ENCODE assay signal across 28 cellular contexts in the genomic region with DNA sequence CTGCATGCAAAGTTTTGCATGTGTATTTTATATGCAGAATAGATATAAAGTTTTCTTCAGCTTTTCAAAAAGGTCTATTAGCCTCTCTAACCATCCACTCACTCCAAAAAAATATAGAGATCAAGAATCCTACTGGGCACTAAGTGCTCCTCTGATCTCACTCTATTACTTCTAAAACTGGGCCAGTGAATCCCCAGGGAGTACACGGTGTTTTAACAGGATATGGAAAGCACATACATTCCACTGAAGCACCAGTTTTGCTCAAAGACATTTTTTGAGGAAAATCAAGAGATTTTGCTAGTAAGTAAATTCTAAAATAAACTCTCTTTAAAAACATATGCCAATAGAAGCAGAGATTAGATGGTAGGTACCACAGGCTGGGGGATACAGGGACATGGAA.
"Had no signal": no experiment of that assay in that cellular context is flagged by ENCODE, and none has a peak within 500 bp of the region (broad histone marks: within the 10 kb centered on the region; RNA-seq: fewer than 3 reads in every experiment).

No MANE protein-coding gene starts in this region.

- H3K9me3 Mint-ChIP-seq: activated CD8-positive, alpha-beta T cell treated with anti-CD3 and anti-CD28 coated beads for 36 hours; activated naive CD8-positive, alpha-beta T cell treated with anti-CD3 and anti-CD28 coated beads, Interleukin-2, amount 10 ng/mL, durations not matched to agents 7 days and 5 days; activated T-cell treated with anti-CD3 and anti-CD28 coated beads, Interleukin-2, amount 50 U/mL, for 72 hours; activated T-helper 2 cell treated with anti-CD3 and anti-CD28 coated beads, Interferon-gamma antibody, Interleukin-2, Interleukin-4, amounts not matched to agents 10 μg/mL and 5 μg/mL and 100 μg/mL, durations not matched to agents 14 hours and 24 hours and 36 hours; T-cell had no signal

- H3K27ac Mint-ChIP-seq: activated CD4-positive, alpha-beta T cell treated with anti-CD3 and anti-CD28 coated beads for 36 hours; activated CD8-positive, alpha-beta T cell treated with anti-CD3 and anti-CD28 coated beads for 36 hours; activated naive CD8-positive, alpha-beta T cell treated with anti-CD3 and anti-CD28 coated beads, Interleukin-2, amount 10 ng/mL, durations not matched to agents 7 days and 5 days; activated T-cell treated with anti-CD3 and anti-CD28 coated beads, Interleukin-2, amount 50 U/mL, for 72 hours; activated T-helper 2 cell treated with anti-CD3 and anti-CD28 coated beads, Interferon-gamma antibody, Interleukin-2, Interleukin-4, amounts not matched to agents 10 μg/mL and 5 μg/mL and 100 μg/mL, durations not matched to agents 14 hours and 24 hours and 36 hours; T-cell had no signal

- H3K4me1 Mint-ChIP-seq: activated CD4-positive, alpha-beta T cell treated with anti-CD3 and anti-CD28 coated beads for 36 hours; T-cell had no signal

- H3K27me3 Mint-ChIP-seq: activated CD4-positive, alpha-beta T cell treated with anti-CD3 and anti-CD28 coated beads for 36 hours; activated CD8-positive, alpha-beta T cell treated with anti-CD3 and anti-CD28 coated beads for 36 hours; T-cell had no signal

- DNase-seq: activated CD4-positive, alpha-beta T cell treated with anti-CD3 and anti-CD28 coated beads for 36 hours; activated CD4-positive, alpha-beta T cell treated with anti-CD3 and anti-CD28 coated beads, Interleukin-2, amount 50 U/mL, for 1 hour; activated CD8-positive, alpha-beta memory T cell treated with anti-CD3 and anti-CD28 coated beads, Interleukin-2, amount 50 U/mL, for 4 hours; activated CD8-positive, alpha-beta T cell treated with anti-CD3 and anti-CD28 coated beads for 36 hours; activated naive CD4-positive, alpha-beta T cell treated with anti-CD3 and anti-CD28 coated beads, Interleukin-2, amount 50 U/mL, for 16 hours; activated naive CD8-positive, alpha-beta T cell treated with anti-CD3 and anti-CD28 coated beads, Interleukin-2, amount 10 ng/mL, durations not matched to agents 7 days and 5 days; activated T-cell treated with anti-CD3 and anti-CD28 coated beads, Interleukin-2, amount 50 U/mL, for 72 hours; adrenal gland; anterior cingulate cortex; central memory CD4-positive, alpha-beta T cell; Kasumi-1; KBM-7; NCI-H1048; NCI-H1417; NCI-H1930; NCI-H2107; NCI-H2171 treated with DMSO at 0.1 percent for 48 hours; NCI-H345; NCI-H510A; NCI-H526 treated with DMSO at 0.1 percent for 48 hours; NCI-H82; SIG-M5; T-cell; T-helper 2 cell; T1000; WERI-Rb-1 had no signal

- H3K4me1 ChIP-seq: adrenal gland, breast epithelium had no signal

- H3K4me3 ChIP-seq: adrenal gland, breast epithelium had no signal

- H3K27ac ChIP-seq: adrenal gland, breast epithelium, WERI-Rb-1 had no signal

- H3K36me3 ChIP-seq: adrenal gland, breast epithelium had no signal

- H3K9me3 ChIP-seq: adrenal gland, breast epithelium had no signal

- H3K4me3 Mint-ChIP-seq: activated CD4-positive, alpha-beta T cell treated with anti-CD3 and anti-CD28 coated beads for 36 hours; activated CD8-positive, alpha-beta T cell treated with anti-CD3 and anti-CD28 coated beads for 36 hours; activated naive CD8-positive, alpha-beta T cell treated with anti-CD3 and anti-CD28 coated beads, Interleukin-2, amount 10 ng/mL, durations not matched to agents 7 days and 5 days; activated T-cell treated with anti-CD3 and anti-CD28 coated beads, Interleukin-2, amount 50 U/mL, for 72 hours; T-cell had no signal

- H3K36me3 Mint-ChIP-seq: T-cell had no signal

- H3K27me3 ChIP-seq: adrenal gland, breast epithelium had no signal

- ATAC-seq: activated CD4-positive, alpha-beta T cell treated with anti-CD3 and anti-CD28 coated beads for 36 hours; activated CD8-positive, alpha-beta T cell treated with anti-CD3 and anti-CD28 coated beads for 36 hours; activated T-cell treated with anti-CD3 and anti-CD28 coated beads, Interleukin-2, amount 50 U/mL, for 72 hours; T-cell had no signal
